ENCODE assay signal across 1 cellular context in genomic region chr11:78188809-78189724, GRCh38.
TF ChIP-seq lines count a peak whose summit lies in the region.

Gene USP35 (plus strand): TSS chr11:78188919. CDS start chr11:78196246, 7,327 bp downstream.

TF ChIP-seq in HepG2, 621 proteins besides CTCF, POLR2A, EP300 and RAD21 (continued from another document and continues in another):
- TF ChIP-seq LBX2 (CRISPR knock-in tag; IDR thresholded peaks at IDR 0.05; ENCODE audit: borderline replicate concordance) (0 out of 2 replicates have a peak, but pooled peaks have one; percentile 19), DMTF1 (CRISPR knock-in tag; IDR thresholded peaks at IDR 0.05) (no peak), ZNF468 (CRISPR knock-in tag; IDR thresholded peaks at IDR 0.05) (no peak), ZNF331 (CRISPR knock-in tag; IDR thresholded peaks at IDR 0.05) (0 out of 2 replicates have a peak, but pooled peaks have one; percentile 14), HIC2 (CRISPR knock-in tag; IDR thresholded peaks at IDR 0.05; ENCODE audit: low read depth) (no peak), MYC (CRISPR knock-in tag; IDR thresholded peaks at IDR 0.05; ENCODE audit: borderline replicate concordance) (0 out of 2 replicates have a peak, but pooled peaks have one; percentile 8), PBX2 (CRISPR knock-in tag; IDR thresholded peaks at IDR 0.05) (no peak), KMT2A (CRISPR knock-in tag; IDR thresholded peaks at IDR 0.05) (peak; percentile 64; the same call in 1 of the 2 replicates), RBM22 (optimal IDR thresholded peaks at IDR 0.05; ENCODE audit: low read length) (no peak), POGZ (CRISPR knock-in tag; IDR thresholded peaks at IDR 0.05) (no peak; the same call in 1 of the 2 replicates), PREB (CRISPR knock-in tag; IDR thresholded peaks at IDR 0.05) (no peak), BRCA1 (CRISPR knock-in tag; IDR thresholded peaks at IDR 0.05) (no peak), KDM6A (CRISPR knock-in tag; IDR thresholded peaks at IDR 0.05; ENCODE audit: low read depth) (no peak), RFX5 (IDR thresholded peaks at IDR 0.05; ENCODE audit: low read depth, low read length) (no peak), NFE2 (CRISPR knock-in tag; IDR thresholded peaks at IDR 0.05) (no peak), NKX3-1 (CRISPR knock-in tag; IDR thresholded peaks at IDR 0.05) (no peak), AGO2 (optimal IDR thresholded peaks at IDR 0.05; ENCODE audit: low read depth, low read length) (peak; percentile 41), ZBTB33 (CRISPR knock-in tag; IDR thresholded peaks at IDR 0.05) (no peak), ZMAT5 (CRISPR knock-in tag; IDR thresholded peaks at IDR 0.05; ENCODE audit: borderline replicate concordance, low read depth) (no peak), ZBTB44 (CRISPR knock-in tag; IDR thresholded peaks at IDR 0.05) (no peak), CCDC6 (CRISPR knock-in tag; IDR thresholded peaks at IDR 0.05) (0 out of 2 replicates have a peak, but pooled peaks have one; percentile 46), ZNF160 (CRISPR knock-in tag; IDR thresholded peaks at IDR 0.05) (0 out of 2 replicates have a peak, but pooled peaks have one; percentile 2), ZNF598 (CRISPR knock-in tag; IDR thresholded peaks at IDR 0.05; ENCODE audit: borderline replicate concordance) (0 out of 2 replicates have a peak, but pooled peaks have one; percentile 66), PRPF4 (IDR thresholded peaks at IDR 0.05; ENCODE audit: low read depth, low read length, poor library complexity, severe bottlenecking) (no peak), TERF1 (CRISPR knock-in tag; IDR thresholded peaks at IDR 0.05) (no peak), ZNF816 (CRISPR knock-in tag; IDR thresholded peaks at IDR 0.05; ENCODE audit: borderline replicate concordance) (0 out of 2 replicates have a peak, but pooled peaks have one; percentile 70), IKZF5 (CRISPR knock-in tag; IDR thresholded peaks at IDR 0.05) (no peak), BHLHE40 (IDR thresholded peaks at IDR 0.05; ENCODE audit: low read length) (no peak), THRA (CRISPR knock-in tag; IDR thresholded peaks at IDR 0.05; ENCODE audit: borderline replicate concordance) (no peak), ZSCAN29 (CRISPR knock-in tag; conservative IDR thresholded peaks at IDR 0.05) (no peak), ZNF83 (CRISPR knock-in tag; IDR thresholded peaks at IDR 0.05; ENCODE audit: borderline replicate concordance) (0 out of 2 replicates have a peak, but pooled peaks have one; percentile 51), ZNF510 (CRISPR knock-in tag; IDR thresholded peaks at IDR 0.05; ENCODE audit: low read depth) (no peak), TMF1 (CRISPR knock-in tag; IDR thresholded peaks at IDR 0.05; ENCODE audit: low read depth) (no peak), ZNF501 (CRISPR knock-in tag; IDR thresholded peaks at IDR 0.05) (peak; percentile 64), XRCC5 (optimal IDR thresholded peaks at IDR 0.05; ENCODE audit: low read length) (no peak), HOXD1 (CRISPR knock-in tag; IDR thresholded peaks at IDR 0.05) (0 out of 2 replicates have a peak, but pooled peaks have one; percentile 26), ZC3H13 (CRISPR knock-in tag; IDR thresholded peaks at IDR 0.05) (peak; percentile 32; the same call in 1 of the 2 replicates), POLR2G (IDR thresholded peaks at IDR 0.05; ENCODE audit: low read depth, low read length) (no peak; the same call in 1 of the 2 replicates), MTF2 (CRISPR knock-in tag; IDR thresholded peaks at IDR 0.05; ENCODE audit: borderline replicate concordance) (no peak), GMEB1 (CRISPR knock-in tag; IDR thresholded peaks at IDR 0.05; ENCODE audit: borderline replicate concordance) (peak; percentile 41; the same call in 1 of the 2 replicates), RFX3 (CRISPR knock-in tag; IDR thresholded peaks at IDR 0.05) (no peak), ZNF18 (CRISPR knock-in tag; IDR thresholded peaks at IDR 0.05; ENCODE audit: insufficient replicate concordance) (peak; percentile 66), ASH2L (IDR thresholded peaks at IDR 0.05; ENCODE audit: insufficient read length, low read depth, low read length) (peak; percentile 15)
